ENCODE assay signal across 1 cellular context in the genomic region with DNA sequence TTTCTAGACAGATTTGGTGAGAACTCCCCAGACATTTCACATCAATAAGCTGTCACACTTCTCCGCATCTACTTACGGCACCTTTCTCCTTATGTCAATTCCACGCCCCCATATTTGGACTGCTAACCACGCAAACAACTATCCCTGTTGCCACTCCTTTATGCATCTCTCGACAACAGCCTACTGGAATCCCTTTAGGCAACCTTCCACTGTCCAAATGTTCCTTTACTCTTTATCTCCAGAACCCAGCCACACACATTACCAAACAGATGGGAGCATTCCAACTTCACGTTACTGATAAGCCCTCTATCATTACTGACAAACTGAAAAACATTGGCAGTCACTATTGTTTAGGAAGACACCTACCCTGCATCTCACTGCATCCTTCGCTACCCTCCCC.
TF ChIP-seq lines count a peak whose summit lies in the region.

No MANE protein-coding gene starts in this region.

TF ChIP-seq in K562, 482 proteins besides CTCF, POLR2A, EP300 and RAD21 (continued from another document):
- 0 out of 2 replicates have a peak, but pooled peaks have one; percentile 49 for TF ChIP-seq E2F1 (CRISPR knock-in tag; IDR thresholded peaks at IDR 0.05)
